ENCODE assay signal across 22 cellular contexts in the genomic region with DNA sequence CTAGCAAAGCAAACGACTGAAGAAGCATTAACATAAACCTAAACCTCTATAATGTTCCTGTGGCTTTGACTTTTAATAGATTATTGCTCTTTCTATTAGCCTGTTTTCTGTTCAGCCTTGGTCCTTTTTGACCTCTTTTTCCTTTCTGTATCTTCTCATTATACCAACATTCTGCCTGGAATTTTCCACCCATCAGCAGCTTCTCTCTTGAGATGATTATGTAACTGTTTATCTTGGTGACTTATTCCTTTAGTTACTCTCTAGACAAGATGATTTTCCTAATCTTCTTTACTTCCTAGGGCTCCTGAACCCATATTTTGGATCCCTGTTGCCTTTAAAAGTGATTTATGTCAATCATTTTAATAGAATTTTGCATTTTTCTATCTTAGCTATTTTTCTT.
"Had no signal": no experiment of that assay in that cellular context is flagged by ENCODE, and none has a peak within 500 bp of the region (broad histone marks: within the 10 kb centered on the region; RNA-seq: fewer than 3 reads in every experiment).

No MANE protein-coding gene starts in this region.

- H3K27ac Mint-ChIP-seq: immature natural killer cell, mesothelial cell of epicardium had no signal

- H3K4me1 ChIP-seq: esophagus muscularis mucosa, foreskin keratinocyte, gastroesophageal sphincter, left lung, lower lobe of right lung had no signal

- DNase-seq: dermis blood vessel endothelial cell; dorsolateral prefrontal cortex; effector CD4-positive, alpha-beta T cell; effector memory CD4-positive, alpha-beta T cell; foreskin keratinocyte; heart left ventricle; hypothalamus; immature natural killer cell; left cardiac atrium; left lung; lower lobe of right lung; mesenchymal stem cell; mucosa of descending colon had no signal

- H3K27ac ChIP-seq: esophagus muscularis mucosa, foreskin keratinocyte, gastroesophageal sphincter, hepatocyte, left lung, lower lobe of right lung had no signal

- H3K4me3 Mint-ChIP-seq: immature natural killer cell, mesothelial cell of epicardium had no signal

- FAIRE-seq: colon, endothelial cell of umbilical vein, frontal cortex, keratinocyte had no signal

- H3K27me3 ChIP-seq: dorsolateral prefrontal cortex, esophagus muscularis mucosa, foreskin keratinocyte, gastroesophageal sphincter, heart left ventricle, hepatocyte, left lung had no signal

- ATAC-seq: foreskin keratinocyte, gastroesophageal sphincter, left lung, lower lobe of right lung, mucosa of descending colon had no signal

- H3K4me1 Mint-ChIP-seq: immature natural killer cell, mesothelial cell of epicardium had no signal

- H3K4me3 ChIP-seq: coronary artery, dorsolateral prefrontal cortex, esophagus muscularis mucosa, gastroesophageal sphincter, heart left ventricle, hepatocyte, left lung, lower lobe of right lung, mucosa of descending colon had no signal

- H3K36me3 ChIP-seq: esophagus muscularis mucosa, gastroesophageal sphincter, heart left ventricle, left lung, lower lobe of right lung had no signal

- H3K9me3 ChIP-seq: gastroesophageal sphincter, lower lobe of right lung had no signal

- H3K36me3 Mint-ChIP-seq: immature natural killer cell had no signal
